Comparison of ENCODE assay signal across 1 cellular context in genomic region chr16:86608301-86608747, GRCh38.
TF ChIP-seq lines count a peak whose summit lies in the region.

No MANE protein-coding gene starts in this region.

TF ChIP-seq in IMR-90, 13 proteins besides CTCF, POLR2A, EP300 and RAD21:
- no peak for TF ChIP-seq MAZ (IDR thresholded peaks at IDR 0.05; ENCODE audit: borderline replicate concordance, low read depth, low read length)
- no peak for TF ChIP-seq RFX5 (IDR thresholded peaks at IDR 0.05; ENCODE audit: low read depth, low read length)
- TF ChIP-seq MXI1 (IDR thresholded peaks at IDR 0.05; ENCODE audit: borderline replicate concordance, low read depth, low read length), result no peak
- peak; percentile 40; the same call in 1 of the 2 replicates for TF ChIP-seq FOS (IDR thresholded peaks at IDR 0.05; ENCODE audit: low read depth, low read length)
- peak; percentile 22; the same call in 1 of the 2 replicates for TF ChIP-seq SMC3 (IDR thresholded peaks at IDR 0.05; ENCODE audit: low read depth, low read length)
- no peak for TF ChIP-seq NFE2L2 (IDR thresholded peaks at IDR 0.05; ENCODE audit: low read depth, low read length)
- TF ChIP-seq, protein P1, sequence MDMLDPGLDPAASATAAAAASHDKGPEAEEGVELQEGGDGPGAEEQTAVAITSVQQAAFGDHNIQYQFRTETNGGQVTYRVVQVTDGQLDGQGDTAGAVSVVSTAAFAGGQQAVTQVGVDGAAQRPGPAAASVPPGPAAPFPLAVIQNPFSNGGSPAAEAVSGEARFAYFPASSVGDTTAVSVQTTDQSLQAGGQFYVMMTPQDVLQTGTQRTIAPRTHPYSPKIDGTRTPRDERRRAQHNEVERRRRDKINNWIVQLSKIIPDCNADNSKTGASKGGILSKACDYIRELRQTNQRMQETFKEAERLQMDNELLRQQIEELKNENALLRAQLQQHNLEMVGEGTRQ (IDR thresholded peaks at IDR 0.05; ENCODE audit: low read depth, low read length), result no peak
- TF ChIP-seq RCOR1 (IDR thresholded peaks at IDR 0.05; ENCODE audit: insufficient replicate concordance, low read length), result no peak
